In the genomic region with DNA sequence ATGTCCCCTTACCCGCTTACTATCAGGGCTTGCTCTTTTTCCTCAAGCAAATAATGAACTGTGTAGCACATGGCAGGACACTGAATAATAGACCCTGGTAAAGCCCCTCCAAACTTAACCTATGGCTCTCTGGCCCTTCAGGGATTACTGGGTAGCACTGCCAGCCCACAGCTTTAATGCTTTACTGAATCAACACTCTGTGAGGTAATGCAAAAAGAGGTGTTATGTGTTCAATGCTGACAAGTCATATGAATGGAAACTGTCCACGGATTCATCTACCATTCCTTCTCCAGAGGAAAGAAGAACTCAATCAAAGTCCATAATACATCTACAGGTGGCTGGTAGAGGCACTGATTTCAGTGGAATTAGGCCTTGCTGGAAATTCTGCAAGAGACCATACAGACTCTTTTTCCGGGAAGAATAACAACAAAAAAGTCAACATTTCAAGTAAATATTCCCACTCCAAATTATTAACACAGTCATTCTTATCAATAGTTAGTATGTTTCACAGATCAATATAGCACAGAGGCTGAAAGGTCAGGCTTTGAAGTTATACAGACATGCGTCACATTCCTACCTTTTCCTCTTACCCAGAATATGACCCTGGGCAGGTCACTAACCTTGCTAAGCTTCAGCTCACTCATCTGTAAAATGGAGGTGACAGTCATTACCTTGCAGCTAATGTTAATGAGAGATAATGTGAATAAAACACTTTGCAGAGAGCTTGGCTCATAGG, we compare ENCODE assay signal across 22 cellular contexts.
"Had no signal": no experiment of that assay in that cellular context is flagged by ENCODE, and none has a peak within 500 bp of the region (broad histone marks: within the 10 kb centered on the region; RNA-seq: fewer than 3 reads in every experiment).

No MANE protein-coding gene starts in this region.

- DNase-seq: colonic mucosa; effector CD8-positive, alpha-beta T cell; endodermal cell; foreskin keratinocyte; left ventricle myocardium inferior; lower lobe of right lung; natural killer cell; occipital lobe; sigmoid colon; spleen; stimulated activated CD4-positive, alpha-beta T cell treated with anti-CD3 and anti-CD28 coated beads, Interleukin-4, amount 100 ng/mL, for 4 hours; stimulated activated naive CD8-positive, alpha-beta T cell treated with anti-CD3 and anti-CD28 coated beads, Interleukin-15, Interleukin-2, amounts not matched to agents 100 U/mL and 50 U/mL, for 24 hours; substantia nigra; testis; tibial artery had no signal

- FAIRE-seq: keratinocyte had no signal

- H2AFZ ChIP-seq: parathyroid adenoma had no signal

- H3K27ac ChIP-seq: colonic mucosa, epithelial cell of prostate, esophagus muscularis mucosa, foreskin keratinocyte, left ventricle myocardium inferior, lower lobe of right lung, parathyroid adenoma, prostate gland, right atrium auricular region, sigmoid colon, spleen, testis, tibial artery had no signal

- H3K9me3 ChIP-seq: colonic mucosa, esophagus muscularis mucosa, left ventricle myocardium inferior, lower lobe of right lung, prostate gland, right atrium auricular region, sigmoid colon, spleen, testis, tibial artery had no signal

- H3K36me3 ChIP-seq: colonic mucosa, esophagus muscularis mucosa, left ventricle myocardium inferior, lower lobe of right lung, prostate gland, sigmoid colon, spleen, tibial artery had no signal

- ATAC-seq: foreskin keratinocyte; lower lobe of right lung; natural killer cell; stimulated activated memory B cell treated with anti-CD40 and anti-IgM and Interleukin-4, amounts not matched to agents 10 μg/mL and 1 μg/mL and 100 μg/mL, for 72 hours; stimulated activated naive CD8-positive, alpha-beta T cell treated with anti-CD3 and anti-CD28 coated beads, Interleukin-15, Interleukin-2, amounts not matched to agents 100 U/mL and 50 U/mL, for 24 hours had no signal

- H3K79me2 ChIP-seq: parathyroid adenoma had no signal

- H3K4me1 ChIP-seq: colonic mucosa, esophagus muscularis mucosa, lower lobe of right lung, prostate gland, right atrium auricular region, sigmoid colon, testis, tibial artery had no signal

- H3K4me3 ChIP-seq: colonic mucosa, esophagus muscularis mucosa, left ventricle myocardium inferior, lower lobe of right lung, prostate gland, right atrium auricular region, sigmoid colon, spleen, testis, tibial artery had no signal

- H3K9ac ChIP-seq: parathyroid adenoma had no signal

- H3K27me3 ChIP-seq: colonic mucosa, esophagus muscularis mucosa, foreskin keratinocyte, right atrium auricular region, sigmoid colon, spleen, testis, tibial artery had no signal
